In genomic region chr17:9205520-9206159, GRCh38 we compare ENCODE assay signal across 1 cellular context.
TF ChIP-seq lines count a peak whose summit lies in the region.

No MANE protein-coding gene starts in this region.

TF ChIP-seq in SK-N-SH, 30 proteins besides CTCF, POLR2A, EP300 and RAD21 (continued from another document):
- TF ChIP-seq, protein P1, sequence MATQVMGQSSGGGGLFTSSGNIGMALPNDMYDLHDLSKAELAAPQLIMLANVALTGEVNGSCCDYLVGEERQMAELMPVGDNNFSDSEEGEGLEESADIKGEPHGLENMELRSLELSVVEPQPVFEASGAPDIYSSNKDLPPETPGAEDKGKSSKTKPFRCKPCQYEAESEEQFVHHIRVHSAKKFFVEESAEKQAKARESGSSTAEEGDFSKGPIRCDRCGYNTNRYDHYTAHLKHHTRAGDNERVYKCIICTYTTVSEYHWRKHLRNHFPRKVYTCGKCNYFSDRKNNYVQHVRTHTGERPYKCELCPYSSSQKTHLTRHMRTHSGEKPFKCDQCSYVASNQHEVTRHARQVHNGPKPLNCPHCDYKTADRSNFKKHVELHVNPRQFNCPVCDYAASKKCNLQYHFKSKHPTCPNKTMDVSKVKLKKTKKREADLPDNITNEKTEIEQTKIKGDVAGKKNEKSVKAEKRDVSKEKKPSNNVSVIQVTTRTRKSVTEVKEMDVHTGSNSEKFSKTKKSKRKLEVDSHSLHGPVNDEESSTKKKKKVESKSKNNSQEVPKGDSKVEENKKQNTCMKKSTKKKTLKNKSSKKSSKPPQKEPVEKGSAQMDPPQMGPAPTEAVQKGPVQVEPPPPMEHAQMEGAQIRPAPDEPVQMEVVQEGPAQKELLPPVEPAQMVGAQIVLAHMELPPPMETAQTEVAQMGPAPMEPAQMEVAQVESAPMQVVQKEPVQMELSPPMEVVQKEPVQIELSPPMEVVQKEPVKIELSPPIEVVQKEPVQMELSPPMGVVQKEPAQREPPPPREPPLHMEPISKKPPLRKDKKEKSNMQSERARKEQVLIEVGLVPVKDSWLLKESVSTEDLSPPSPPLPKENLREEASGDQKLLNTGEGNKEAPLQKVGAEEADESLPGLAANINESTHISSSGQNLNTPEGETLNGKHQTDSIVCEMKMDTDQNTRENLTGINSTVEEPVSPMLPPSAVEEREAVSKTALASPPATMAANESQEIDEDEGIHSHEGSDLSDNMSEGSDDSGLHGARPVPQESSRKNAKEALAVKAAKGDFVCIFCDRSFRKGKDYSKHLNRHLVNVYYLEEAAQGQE (IDR thresholded peaks at IDR 0.05; ENCODE audit: low read depth, low read length) = no peak
- no peak for TF ChIP-seq SIN3A (IDR thresholded peaks at IDR 0.05; ENCODE audit: borderline replicate concordance, low read depth, low read length)
- TF ChIP-seq USF2 (IDR thresholded peaks at IDR 0.05; ENCODE audit: borderline replicate concordance, low read depth, low read length) = no peak
- no peak for TF ChIP-seq MEF2A (IDR thresholded peaks at IDR 0.05; ENCODE audit: borderline replicate concordance, low read depth)
- TF ChIP-seq RCOR1 (IDR thresholded peaks at IDR 0.05; ENCODE audit: low read length) = no peak
- TF ChIP-seq FOSL2 (IDR thresholded peaks at IDR 0.05; ENCODE audit: borderline replicate concordance, low read depth) = no peak
- TF ChIP-seq, protein P2, sequence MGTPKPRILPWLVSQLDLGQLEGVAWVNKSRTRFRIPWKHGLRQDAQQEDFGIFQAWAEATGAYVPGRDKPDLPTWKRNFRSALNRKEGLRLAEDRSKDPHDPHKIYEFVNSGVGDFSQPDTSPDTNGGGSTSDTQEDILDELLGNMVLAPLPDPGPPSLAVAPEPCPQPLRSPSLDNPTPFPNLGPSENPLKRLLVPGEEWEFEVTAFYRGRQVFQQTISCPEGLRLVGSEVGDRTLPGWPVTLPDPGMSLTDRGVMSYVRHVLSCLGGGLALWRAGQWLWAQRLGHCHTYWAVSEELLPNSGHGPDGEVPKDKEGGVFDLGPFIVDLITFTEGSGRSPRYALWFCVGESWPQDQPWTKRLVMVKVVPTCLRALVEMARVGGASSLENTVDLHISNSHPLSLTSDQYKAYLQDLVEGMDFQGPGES (IDR thresholded peaks at IDR 0.05; ENCODE audit: low read depth, low read length) = no peak
- TF ChIP-seq ELF1 (IDR thresholded peaks at IDR 0.05) = no peak
- TF ChIP-seq TEAD4 (IDR thresholded peaks at IDR 0.05; ENCODE audit: borderline replicate concordance, insufficient read depth) = no peak
TF ChIP-seq in SK-N-SH: peak in this region for 0.
